8 cellular contexts compared by ENCODE assay signal in the genomic region with DNA sequence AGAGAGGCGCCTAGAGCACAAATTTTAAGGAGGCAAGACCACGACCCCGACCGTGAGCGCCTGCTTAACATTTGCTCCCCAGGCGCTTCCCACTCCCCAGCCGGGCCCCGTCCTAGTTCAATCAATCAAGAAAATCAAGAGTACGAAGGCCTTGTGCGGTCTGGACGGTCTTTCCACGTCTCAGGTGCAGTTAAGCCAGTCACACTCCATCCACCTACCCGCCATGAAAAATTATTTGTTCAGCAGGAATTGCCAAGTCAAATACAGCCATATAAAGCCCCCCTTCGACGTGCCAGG. TPM values are rescaled to one million over a fixed set of nuclear protein-coding genes. Genes with fewer than 3 reads are reported as not detected.
DNase-seq lines count a peak whose midpoint lies in the region; ATAC-seq and TF ChIP-seq lines count a peak whose summit lies in the region.

No MANE protein-coding gene starts in this region.

- no peaks in the 10 kb centered on the region for H3K9me3 ChIP-seq in DOHH2 (ENCODE audit: control insufficient read depth, insufficient read depth, low read length)
- H3K9me3 ChIP-seq in IMR-90 (ENCODE audit: control insufficient read depth, insufficient read depth, low read length): no peaks in the 10 kb centered on the region

- WGBS in IMR-90 (ENCODE audit: extremely low coverage in 2 of 2, insufficient read length in 1 of 2), 2 experiments: 0% methylated on average over 1 of the region's 15 CpGs; no CpG with 5 or more reads in 1 of the 2 experiments
- under 1% methylated on average over 15 of the region's 15 CpGs for WGBS in urinary bladder

- no peaks in the 10 kb centered on the region for H3K9me3 Mint-ChIP-seq in memory B cell

- peaks cover 39% of the 10 kb centered on the region for H3K36me3 ChIP-seq in DOHH2 (ENCODE audit: control insufficient read depth, low read length)
- no peaks in the 10 kb centered on the region for H3K36me3 ChIP-seq in IMR-90 (ENCODE audit: control insufficient read depth, insufficient read depth, low read length)
- H3K36me3 ChIP-seq in urinary bladder (ENCODE audit: insufficient read depth): no peaks in the 10 kb centered on the region

- TF ChIP-seq CTCF in DOHH2 (IDR thresholded peaks at IDR 0.05; ENCODE audit: low read depth, low read length, poor library complexity, severe bottlenecking): no peak
- no peak for TF ChIP-seq CTCF in IMR-90 (conservative IDR thresholded peaks at IDR 0.05; ENCODE audit: low read depth, low read length)

- H2BK15ac ChIP-seq in IMR-90 (ENCODE audit: low read depth, low read length): no peak overlapping the region

- H3K27ac Mint-ChIP-seq in memory B cell: peak overlapping the region; percentile 98

- H2BK120ac ChIP-seq in IMR-90 (ENCODE audit: low read depth, low read length): peak overlapping the region; percentile 82; the same call in 1 of the 2 replicates

- CTCF ChIA-PET in IMR-90 (lab: Yijun Ruan, JAX): interaction anchor here (2.0 kb wide), 1 partner anchor 11 kb away, joined by 7 read pairs; no protein-coding TSS in a partner anchor

- H4K5ac ChIP-seq in IMR-90 (ENCODE audit: low read depth, low read length): peak overlapping the region; percentile 66

- H4K20me1 ChIP-seq in DOHH2 (ENCODE audit: control insufficient read depth, insufficient read depth, low read depth, low read length): 0 out of 2 replicates have a peak, but pooled peaks cover 4% of the 10 kb centered on the region
- no peaks in the 10 kb centered on the region for H4K20me1 ChIP-seq in IMR-90 (ENCODE audit: insufficient read depth, low read length)

- H3K4me3 Mint-ChIP-seq in memory B cell: peak overlapping the region; percentile 97

- no peak for DNase-seq in IMR-90
- DNase-seq in caudate nucleus (lab: John Stamatoyannopoulos, UW): no peak
- no peak for DNase-seq in memory B cell (ENCODE audit: low spot score in 2 of 2)
- no peak for DNase-seq in posterior vena cava (ENCODE audit: low spot score)

- H3K4me2 ChIP-seq in DOHH2 (ENCODE audit: low read length) (peak overlapping the region; percentile 63), IMR-90 (ENCODE audit: low read depth, low read length) (peak overlapping the region; percentile 92)

- H3K79me1 ChIP-seq in IMR-90 (ENCODE audit: low read depth in 1 of 2, low read length in 2 of 2): peaks cover 16 to 36% of the 10 kb centered on the region in 2 experiments

- POLR2A ChIA-PET in IMR-90 (lab: Charles Lee; ENCODE audit: unreplicated experiment): no interaction called here

- H3K4ac ChIP-seq in IMR-90 (ENCODE audit: low read depth, low read length): peak overlapping the region; percentile 84

- H2BK20ac ChIP-seq in IMR-90 (ENCODE audit: low read depth, low read length): no peak overlapping the region

- H4K91ac ChIP-seq in IMR-90 (ENCODE audit: insufficient read depth, low read depth, low read length): peak overlapping the region; percentile 97

- peak overlapping the region; percentile 94 for H2BK5ac ChIP-seq in IMR-90 (ENCODE audit: low read depth, low read length, poor library complexity, severe bottlenecking)

- H3F3A ChIP-seq in DOHH2 (ENCODE audit: control insufficient read depth, insufficient read depth): peaks cover 25% of the 10 kb centered on the region

- no peak for TF ChIP-seq RAD21 in IMR-90 (IDR thresholded peaks at IDR 0.05; ENCODE audit: low read length)

- TF ChIP-seq POLR2A in IMR-90 (IDR thresholded peaks at IDR 0.05; ENCODE audit: low read depth, low read length): no peak

- peaks cover 79% of the 10 kb centered on the region for H3K79me2 ChIP-seq in DOHH2 (ENCODE audit: control insufficient read depth, low read length)

- H3K9me2 ChIP-seq in DOHH2 (replicated peaks; ENCODE audit: control insufficient read depth, low read length): no peaks in the 10 kb centered on the region

- H2AFZ ChIP-seq in IMR-90 (replicated peaks; ENCODE audit: low read length, poor library complexity): peak overlapping the region; percentile 98

- peak overlapping the region; percentile 97 for H3K23ac ChIP-seq in IMR-90 (ENCODE audit: low read depth, low read length)

- H3K14ac ChIP-seq in IMR-90 (replicated peaks; ENCODE audit: low read depth, low read length): peak overlapping the region; percentile 84

- peaks cover 4% of the 10 kb centered on the region; the same call in 1 of the 2 replicates for H3K9me1 ChIP-seq in IMR-90 (ENCODE audit: insufficient read depth, low read length)

- H3K36me3 Mint-ChIP-seq in memory B cell: no peaks in the 10 kb centered on the region

- H3K56ac ChIP-seq in IMR-90 (ENCODE audit: extremely low read depth, insufficient read depth, low read length): peak overlapping the region; percentile 88; the same call in 1 of the 2 replicates

- H3K27ac ChIP-seq in DOHH2 (ENCODE audit: low read depth, low read length) (peak overlapping the region; percentile 88), IMR-90 (ENCODE audit: insufficient read depth, low read length) (peak overlapping the region; percentile 90), caudate nucleus (ENCODE audit: low read depth, low read length) (peak overlapping the region; percentile 89), urinary bladder (ENCODE audit: low read depth) (peak overlapping the region; percentile 88)

- H3K9ac ChIP-seq in IMR-90 (ENCODE audit: low read depth, low read length): peak overlapping the region; percentile 82

- no peak overlapping the region; the same call in 1 of the 2 replicates for H3K18ac ChIP-seq in IMR-90 (ENCODE audit: low read depth, low read length)

- dilution Hi-C loops in IMR-90 (cut with HindIII; ENCODE audit: low sequenced_read_pairs, unreplicated experiment): no loop called here

- peak overlapping the region; percentile 98 for H2AK9ac ChIP-seq in IMR-90 (replicated peaks; ENCODE audit: low read depth, low read length, poor library complexity)

- peaks cover 20% of the 10 kb centered on the region for H3K4me1 Mint-ChIP-seq in memory B cell

- H4K8ac ChIP-seq in IMR-90 (ENCODE audit: low read depth in 2 of 2, low read length in 2 of 2): peak overlapping the region; percentile 68 to 99

- no peaks in the 10 kb centered on the region for H3K27me3 ChIP-seq in DOHH2 (ENCODE audit: control insufficient read depth, low read length)
- H3K27me3 ChIP-seq in IMR-90 (ENCODE audit: control insufficient read depth, insufficient read depth, low read length): no peaks in the 10 kb centered on the region

- H3K4me3 ChIP-seq in DOHH2 (ENCODE audit: low read length) (peak overlapping the region; percentile 90), IMR-90 (ENCODE audit: insufficient read depth, low read depth, low read length) (peak overlapping the region; percentile 66), urinary bladder (ENCODE audit: low read depth, low read length) (peak overlapping the region; percentile 68)

- ATAC-seq in IMR-90 (ENCODE audit: low read depth): no peak
- no peak for ATAC-seq in memory B cell (ENCODE audit: low read depth)
- ATAC-seq in HG03139 (IDR thresholded peaks at IDR 0.05; ENCODE audit: unreplicated experiment): no peak
- no peak for ATAC-seq in HG03432 (IDR thresholded peaks at IDR 0.05; ENCODE audit: unreplicated experiment)

- peaks cover 44% of the 10 kb centered on the region for H3K4me1 ChIP-seq in DOHH2 (ENCODE audit: control insufficient read depth, low read length)
- H3K4me1 ChIP-seq in IMR-90 (ENCODE audit: control insufficient read depth, insufficient read depth, low read length): 0 out of 2 replicates have a peak, but pooled peaks cover 3% of the 10 kb centered on the region
- H3K4me1 ChIP-seq in urinary bladder (ENCODE audit: insufficient read depth): no peaks in the 10 kb centered on the region

- in situ Hi-C loops in IMR-90 (cut with MboI; ENCODE audit: low sequenced_read_pairs): no loop called here

- intact Hi-C loops in IMR-90 (cut with micrococcal nuclease) (no loop called here), posterior vena cava (cut with DNase I) (no loop called here)

- H2AK5ac ChIP-seq in IMR-90 (ENCODE audit: low read depth, low read length): peak overlapping the region; percentile 79

- no peaks in the 10 kb centered on the region for H3K27me3 Mint-ChIP-seq in memory B cell

- no TSS peak for BruUV-seq in IMR-90 (replicated peaks; lab: Mats Ljungman, UMichigan)

TF ChIP-seq in IMR-90, 13 proteins besides CTCF, POLR2A, EP300 and RAD21:
- TF ChIP-seq CEBPB (IDR thresholded peaks at IDR 0.05; ENCODE audit: low read depth, low read length) (no peak), CHD1 (IDR thresholded peaks at IDR 0.05; ENCODE audit: low read depth, low read length) (no peak), MAZ (IDR thresholded peaks at IDR 0.05; ENCODE audit: borderline replicate concordance, low read depth, low read length) (no peak), MXI1 (IDR thresholded peaks at IDR 0.05; ENCODE audit: borderline replicate concordance, low read depth, low read length) (no peak)

RNA-seq across cellular contexts. Expression of a gene that starts 0.6 kb away (rescaled TPM):
- 20.8 and 28.3 TPM in 2 replicates for total RNA-seq in IMR-90 (2012; rRNA removed)
- 11.6 and 13.1 TPM in 2 replicates for polyA plus RNA-seq in IMR-90 (2012; rRNA removed)
- 6.7 and 7.4 TPM in 2 replicates for polyA plus RNA-seq in IMR-90 (2012; cell fraction: cytosol; rRNA removed)
- 2.3 and 4.7 TPM in 2 replicates for polyA plus RNA-seq in IMR-90 (2012; cell fraction: nucleus; rRNA removed; ENCODE audit: low replicate concordance)
- total RNA-seq in urinary bladder: 19.2 TPM
- polyA plus RNA-seq in urinary bladder: 8.6 TPM
- total RNA-seq in posterior vena cava: 1 to 10 TPM; 7.1 to 8.5 TPM

RNA-seq across cellular contexts. Expression of a gene that starts 11.9 kb away (rescaled TPM):
- total RNA-seq in IMR-90 (2012; rRNA removed) (318 and 794 TPM in 2 replicates), urinary bladder (1,469 TPM), posterior vena cava (1,000 to 10,000 TPM; 1,012 to 1,062 TPM)
- polyA plus RNA-seq in IMR-90 (2012; rRNA removed) (8,930 and 10,393 TPM in 2 replicates), urinary bladder (2,986 TPM)
- 10.7 and 2,863 TPM in 2 replicates for polyA plus RNA-seq in IMR-90 (2012; cell fraction: cytosol; rRNA removed)
- 714 and 2,229 TPM in 2 replicates for polyA plus RNA-seq in IMR-90 (2012; cell fraction: nucleus; rRNA removed; ENCODE audit: low replicate concordance)

RNA-seq across cellular contexts. Expression of a gene that starts 22.3 kb away (rescaled TPM):
- total RNA-seq in IMR-90 (2012; rRNA removed) (129 and 249 TPM in 2 replicates), urinary bladder (122 TPM), posterior vena cava (100 to 1,000 TPM; 130 to 144 TPM)
- polyA plus RNA-seq in IMR-90 (2012; rRNA removed) (313 and 346 TPM in 2 replicates), urinary bladder (349 TPM)
- 59.6 and 120 TPM in 2 replicates for polyA plus RNA-seq in IMR-90 (2012; cell fraction: cytosol; rRNA removed)
- polyA plus RNA-seq in IMR-90 (2012; cell fraction: nucleus; rRNA removed; ENCODE audit: low replicate concordance): 7.6 and 69.5 TPM in 2 replicates

RNA-seq across cellular contexts. Expression of a gene that starts 22.5 kb away (rescaled TPM):
- 67.6 and 73.6 TPM in 2 replicates for total RNA-seq in IMR-90 (2012; rRNA removed)
- 35.0 and 36.6 TPM in 2 replicates for polyA plus RNA-seq in IMR-90 (2012; rRNA removed)
- 33.2 and 53.2 TPM in 2 replicates for polyA plus RNA-seq in IMR-90 (2012; cell fraction: cytosol; rRNA removed)
- 8.3 and 10.4 TPM in 2 replicates for polyA plus RNA-seq in IMR-90 (2012; cell fraction: nucleus; rRNA removed; ENCODE audit: low replicate concordance)
- total RNA-seq in urinary bladder: 43.5 TPM
- polyA plus RNA-seq in urinary bladder: 20.5 TPM
- 10 to 100 TPM; 33.0 to 34.4 TPM for total RNA-seq in posterior vena cava

RNA-seq across cellular contexts. Expression of a gene that starts 36.9 kb away (rescaled TPM):
- total RNA-seq in IMR-90 (2012; rRNA removed) (4.1 and 7.5 TPM in 2 replicates), urinary bladder (9.1 TPM), posterior vena cava (1 to 10 TPM; 4.3 to 6.1 TPM)
- polyA plus RNA-seq in IMR-90 (2012; rRNA removed) (4.7 and 4.9 TPM in 2 replicates), urinary bladder (6.4 TPM)
- polyA plus RNA-seq in IMR-90 (2012; cell fraction: cytosol; rRNA removed): 5.0 and 5.1 TPM in 2 replicates
- polyA plus RNA-seq in IMR-90 (2012; cell fraction: nucleus; rRNA removed; ENCODE audit: low replicate concordance): 2.1 and 3.5 TPM in 2 replicates
